1 cellular context compared by ENCODE assay signal in the genomic region with DNA sequence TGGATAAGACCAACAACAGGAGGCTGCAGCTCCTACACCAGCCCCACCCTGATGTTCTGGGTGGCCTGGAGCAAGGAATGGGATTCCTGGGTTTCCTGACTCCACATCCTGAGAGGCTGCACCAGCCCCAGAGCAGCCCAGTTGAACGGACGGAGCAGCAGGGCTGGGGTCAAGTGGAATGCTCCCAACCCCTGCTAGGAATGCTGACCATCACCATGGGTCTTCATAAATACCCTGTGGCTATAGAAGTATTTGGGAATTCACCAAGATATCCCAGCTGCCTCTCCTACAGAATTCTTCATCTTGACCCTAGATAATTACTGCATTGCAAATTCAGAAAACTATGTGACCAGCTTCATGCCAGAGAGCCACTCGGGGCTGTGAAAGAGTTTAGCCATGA.
TF ChIP-seq lines count a peak whose summit lies in the region.

No MANE protein-coding gene starts in this region.

TF ChIP-seq in IMR-90, 13 proteins besides CTCF, POLR2A, EP300 and RAD21 (continued from another document):
- TF ChIP-seq MAZ (IDR thresholded peaks at IDR 0.05; ENCODE audit: borderline replicate concordance, low read depth, low read length) = peak; percentile 15; the same call in 1 of the 2 replicates
- 0 out of 2 replicates have a peak, but pooled peaks have one; percentile 4 for TF ChIP-seq SMC3 (IDR thresholded peaks at IDR 0.05; ENCODE audit: low read depth, low read length)
- no peak; the same call in 1 of the 2 replicates for TF ChIP-seq CEBPB (IDR thresholded peaks at IDR 0.05; ENCODE audit: low read depth, low read length)
TF ChIP-seq in IMR-90: peak in this region for 3.
